8 cellular contexts compared by ENCODE assay signal in the genomic region with DNA sequence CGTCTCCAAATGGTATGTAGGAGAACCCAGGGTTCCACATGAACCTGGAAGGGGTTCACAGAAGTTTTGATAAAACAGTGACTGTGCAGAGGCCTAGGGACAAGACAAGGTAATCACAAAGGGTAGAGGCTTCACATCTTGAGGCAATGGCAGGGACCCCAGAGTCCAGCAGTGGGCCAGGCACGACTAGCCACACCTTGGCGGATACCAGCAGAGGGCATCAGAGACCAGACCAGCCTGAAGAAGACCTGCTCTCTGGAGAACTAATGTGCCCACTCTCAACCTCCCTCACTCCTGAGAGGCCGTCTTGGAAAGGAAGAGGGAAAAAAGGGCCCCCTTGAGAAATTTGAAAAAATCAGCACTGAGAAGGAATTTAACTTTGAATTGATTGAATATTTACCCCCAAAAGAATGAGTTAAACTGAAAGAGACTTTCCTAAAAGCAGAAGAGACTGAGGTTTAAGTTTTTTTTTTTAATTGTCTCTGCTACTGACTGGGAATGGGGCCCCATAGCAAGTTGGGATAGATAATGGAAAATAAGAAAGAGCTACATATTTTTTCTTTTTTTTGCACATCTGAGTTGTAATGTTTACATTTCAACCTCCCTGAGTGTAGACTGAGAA.
DNase-seq lines count a peak whose midpoint lies in the region; ATAC-seq and TF ChIP-seq lines count a peak whose summit lies in the region.

No MANE protein-coding gene starts in this region.

- H3K9me3 Mint-ChIP-seq in activated T-helper 1 cell treated with anti-CD3 and anti-CD28 coated beads, Interleukin-12 subunit alpha, Interleukin-12 subunit beta, Interleukin-2, Interleukin-4 antibody, amounts not matched to agents 30 ng/mL and 10 ng/mL and 1 ng/mL, durations not matched to agents 14 hours and 24 hours and 36 hours: no peaks in the 10 kb centered on the region

- H3K4me3 ChIP-seq in AG04450 (ENCODE audit: low read depth, low read length) (no peak overlapping the region), GM12864 (ENCODE audit: low read depth, low read length) (no peak overlapping the region), body of pancreas (no peak overlapping the region), liver (ENCODE audit: low read depth in 1 of 3, low read length in 3 of 3) (no peak overlapping the region)

- TF ChIP-seq CTCF in AG04450 (IDR thresholded peaks at IDR 0.05; ENCODE audit: low read depth, low read length): peak; percentile 54
- TF ChIP-seq CTCF in GM12864 (IDR thresholded peaks at IDR 0.05; ENCODE audit: low read depth, low read length, missing control alignments): peak; percentile 60
- peak; percentile 61 to 91 (median 84) for TF ChIP-seq CTCF in body of pancreas (IDR thresholded peaks at IDR 0.05)
- peak; percentile 51 for TF ChIP-seq CTCF in liver (IDR thresholded peaks at IDR 0.05; ENCODE audit: low read depth, low read length, missing input control)

- WGBS in body of pancreas, 2 donors: 32 to 39% methylated on average over 4 of the region's 4 CpGs
- 65% methylated on average over 4 of the region's 4 CpGs for WGBS in liver

- no peaks in the 10 kb centered on the region for H3K36me3 ChIP-seq in body of pancreas (replicated peaks in 1 of 2; ENCODE audit: insufficient read depth in 1 of 2, low read depth in 2 of 2)
- H3K36me3 ChIP-seq in liver (ENCODE audit: control insufficient read depth in 4 of 4, insufficient read depth in 3 of 4, low read depth in 1 of 4, low read length in 3 of 4): no peaks in the 10 kb centered on the region

- no peaks in the 10 kb centered on the region for H3K36me3 Mint-ChIP-seq in activated T-helper 1 cell treated with anti-CD3 and anti-CD28 coated beads, Interleukin-12 subunit alpha, Interleukin-12 subunit beta, Interleukin-2, Interleukin-4 antibody, amounts not matched to agents 30 ng/mL and 10 ng/mL and 1 ng/mL, durations not matched to agents 14 hours and 24 hours and 36 hours (ENCODE audit: low read depth)

- DNase-seq in AG04450 (ENCODE audit: low read depth, low spot score): no peak
- DNase-seq in GM12864 (ENCODE audit: low read depth): no peak
- DNase-seq in NCI-H1092 (lab: John Stamatoyannopoulos, UW): peak; percentile 65
- DNase-seq in body of pancreas: peak; percentile 77 to 83 (median 78)
- no peak for DNase-seq in sciatic nerve (ENCODE audit: low spot score)
- no peak for DNase-seq in activated T-helper 1 cell treated with anti-CD3 and anti-CD28 coated beads, Interleukin-12 subunit alpha, Interleukin-12 subunit beta, Interleukin-2, Interleukin-4 antibody, amounts not matched to agents 30 ng/mL and 10 ng/mL and 1 ng/mL, durations not matched to agents 14 hours and 24 hours and 36 hours (ENCODE audit: low spot score)

- TF ChIP-seq POLR2A in body of pancreas (IDR thresholded peaks at IDR 0.05) (no peak), GM18505 (IDR thresholded peaks at IDR 0.05; ENCODE audit: borderline replicate concordance, extremely low read depth, insufficient read depth, insufficient read length) (no peak)

- no peak overlapping the region for H3K9ac ChIP-seq in liver (ENCODE audit: low read depth in 1 of 2, low read length in 2 of 2)

- H3K4me1 ChIP-seq in body of pancreas (peaks cover 37% of the 10 kb centered on the region), liver (ENCODE audit: control insufficient read depth in 4 of 4, insufficient read depth in 4 of 4, low read length in 3 of 4) (peaks cover under 1 to 8% (median 2%) of the 10 kb centered on the region in 4 donors)

- CTCF ChIA-PET in AG04450 (lab: Charles Lee): interaction anchor here (0.7 to 1.7 kb wide), 7 partner anchors 9 to 941 kb away, joined by 3 to 5 read pairs (median 4); no protein-coding TSS in a partner anchor

- no peaks in the 10 kb centered on the region for H3K27me3 ChIP-seq in AG04450 (ENCODE audit: control insufficient read depth, insufficient read depth, low read length)
- H3K27me3 ChIP-seq in body of pancreas: no peaks in the 10 kb centered on the region
- no peaks in the 10 kb centered on the region for H3K27me3 ChIP-seq in liver (ENCODE audit: control insufficient read depth in 4 of 4, insufficient read depth in 4 of 4, low read length in 3 of 4)

- TF ChIP-seq RAD21 in liver (IDR thresholded peaks at IDR 0.05): peak; percentile 77 to 87

- no peak overlapping the region for H3K27ac Mint-ChIP-seq in activated T-helper 1 cell treated with anti-CD3 and anti-CD28 coated beads, Interleukin-12 subunit alpha, Interleukin-12 subunit beta, Interleukin-2, Interleukin-4 antibody, amounts not matched to agents 30 ng/mL and 10 ng/mL and 1 ng/mL, durations not matched to agents 14 hours and 24 hours and 36 hours

- POLR2A ChIA-PET in AG04450 (lab: Yijun Ruan, JAX): no interaction called here

- ATAC-seq in body of pancreas (peak; percentile 86), GM18505 (IDR thresholded peaks at IDR 0.05; ENCODE audit: unreplicated experiment) (no peak), sciatic nerve (no peak)

- peaks cover 6% of the 10 kb centered on the region for H3K27me3 Mint-ChIP-seq in activated T-helper 1 cell treated with anti-CD3 and anti-CD28 coated beads, Interleukin-12 subunit alpha, Interleukin-12 subunit beta, Interleukin-2, Interleukin-4 antibody, amounts not matched to agents 30 ng/mL and 10 ng/mL and 1 ng/mL, durations not matched to agents 14 hours and 24 hours and 36 hours (ENCODE audit: insufficient read depth)

- H3K9me3 ChIP-seq in AG04450 (ENCODE audit: control insufficient read depth, insufficient read depth, low read length) (no peaks in the 10 kb centered on the region), body of pancreas (no peaks in the 10 kb centered on the region), liver (ENCODE audit: control insufficient read depth in 4 of 4, low read length in 3 of 4) (no peaks in the 10 kb centered on the region)

- H3K4me1 Mint-ChIP-seq in activated T-helper 1 cell treated with anti-CD3 and anti-CD28 coated beads, Interleukin-12 subunit alpha, Interleukin-12 subunit beta, Interleukin-2, Interleukin-4 antibody, amounts not matched to agents 30 ng/mL and 10 ng/mL and 1 ng/mL, durations not matched to agents 14 hours and 24 hours and 36 hours (ENCODE audit: low read depth): no peaks in the 10 kb centered on the region

- H3K27ac ChIP-seq in AG04450 (ENCODE audit: low read depth, low read length) (no peak overlapping the region), body of pancreas (no peak overlapping the region), liver (ENCODE audit: low read depth in 1 of 2, low read length in 2 of 2) (no peak overlapping the region)

- intact Hi-C loops in body of pancreas (cut with DNase I) (loop anchor here (10.0 kb wide), 1 partner anchor 239 kb away; a partner anchor contains a TSS), sciatic nerve (cut with DNase I) (no loop called here)
- intact Hi-C loops in activated T-helper 1 cell treated with anti-CD3 and anti-CD28 coated beads, Interleukin-12 subunit alpha, Interleukin-12 subunit beta, Interleukin-2, Interleukin-4 antibody, amounts not matched to agents 30 ng/mL and 10 ng/mL and 1 ng/mL, durations not matched to agents 14 hours and 24 hours and 36 hours (cut with micrococcal nuclease): no loop called here

- no peak overlapping the region for H3K4me3 Mint-ChIP-seq in activated T-helper 1 cell treated with anti-CD3 and anti-CD28 coated beads, Interleukin-12 subunit alpha, Interleukin-12 subunit beta, Interleukin-2, Interleukin-4 antibody, amounts not matched to agents 30 ng/mL and 10 ng/mL and 1 ng/mL, durations not matched to agents 14 hours and 24 hours and 36 hours

TF ChIP-seq in liver, 16 proteins besides CTCF, POLR2A, EP300 and RAD21 (continues in another document):
- TF ChIP-seq, protein P1, sequence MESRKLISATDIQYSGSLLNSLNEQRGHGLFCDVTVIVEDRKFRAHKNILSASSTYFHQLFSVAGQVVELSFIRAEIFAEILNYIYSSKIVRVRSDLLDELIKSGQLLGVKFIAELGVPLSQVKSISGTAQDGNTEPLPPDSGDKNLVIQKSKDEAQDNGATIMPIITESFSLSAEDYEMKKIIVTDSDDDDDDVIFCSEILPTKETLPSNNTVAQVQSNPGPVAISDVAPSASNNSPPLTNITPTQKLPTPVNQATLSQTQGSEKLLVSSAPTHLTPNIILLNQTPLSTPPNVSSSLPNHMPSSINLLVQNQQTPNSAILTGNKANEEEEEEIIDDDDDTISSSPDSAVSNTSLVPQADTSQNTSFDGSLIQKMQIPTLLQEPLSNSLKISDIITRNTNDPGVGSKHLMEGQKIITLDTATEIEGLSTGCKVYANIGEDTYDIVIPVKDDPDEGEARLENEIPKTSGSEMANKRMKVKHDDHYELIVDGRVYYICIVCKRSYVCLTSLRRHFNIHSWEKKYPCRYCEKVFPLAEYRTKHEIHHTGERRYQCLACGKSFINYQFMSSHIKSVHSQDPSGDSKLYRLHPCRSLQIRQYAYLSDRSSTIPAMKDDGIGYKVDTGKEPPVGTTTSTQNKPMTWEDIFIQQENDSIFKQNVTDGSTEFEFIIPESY (IDR thresholded peaks at IDR 0.05): no peak
- no peak for TF ChIP-seq JUND (IDR thresholded peaks at IDR 0.05)
- no peak for TF ChIP-seq FOXA2 (IDR thresholded peaks at IDR 0.05)
- no peak for TF ChIP-seq TAF1 (conservative IDR thresholded peaks at IDR 0.05)
- TF ChIP-seq, protein P2, sequence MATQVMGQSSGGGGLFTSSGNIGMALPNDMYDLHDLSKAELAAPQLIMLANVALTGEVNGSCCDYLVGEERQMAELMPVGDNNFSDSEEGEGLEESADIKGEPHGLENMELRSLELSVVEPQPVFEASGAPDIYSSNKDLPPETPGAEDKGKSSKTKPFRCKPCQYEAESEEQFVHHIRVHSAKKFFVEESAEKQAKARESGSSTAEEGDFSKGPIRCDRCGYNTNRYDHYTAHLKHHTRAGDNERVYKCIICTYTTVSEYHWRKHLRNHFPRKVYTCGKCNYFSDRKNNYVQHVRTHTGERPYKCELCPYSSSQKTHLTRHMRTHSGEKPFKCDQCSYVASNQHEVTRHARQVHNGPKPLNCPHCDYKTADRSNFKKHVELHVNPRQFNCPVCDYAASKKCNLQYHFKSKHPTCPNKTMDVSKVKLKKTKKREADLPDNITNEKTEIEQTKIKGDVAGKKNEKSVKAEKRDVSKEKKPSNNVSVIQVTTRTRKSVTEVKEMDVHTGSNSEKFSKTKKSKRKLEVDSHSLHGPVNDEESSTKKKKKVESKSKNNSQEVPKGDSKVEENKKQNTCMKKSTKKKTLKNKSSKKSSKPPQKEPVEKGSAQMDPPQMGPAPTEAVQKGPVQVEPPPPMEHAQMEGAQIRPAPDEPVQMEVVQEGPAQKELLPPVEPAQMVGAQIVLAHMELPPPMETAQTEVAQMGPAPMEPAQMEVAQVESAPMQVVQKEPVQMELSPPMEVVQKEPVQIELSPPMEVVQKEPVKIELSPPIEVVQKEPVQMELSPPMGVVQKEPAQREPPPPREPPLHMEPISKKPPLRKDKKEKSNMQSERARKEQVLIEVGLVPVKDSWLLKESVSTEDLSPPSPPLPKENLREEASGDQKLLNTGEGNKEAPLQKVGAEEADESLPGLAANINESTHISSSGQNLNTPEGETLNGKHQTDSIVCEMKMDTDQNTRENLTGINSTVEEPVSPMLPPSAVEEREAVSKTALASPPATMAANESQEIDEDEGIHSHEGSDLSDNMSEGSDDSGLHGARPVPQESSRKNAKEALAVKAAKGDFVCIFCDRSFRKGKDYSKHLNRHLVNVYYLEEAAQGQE (IDR thresholded peaks at IDR 0.05): no peak

Comparison
In these comparisons a context has a peak if more than half of its experiments do, and no peak if none do; other contexts are left out.
1. DNase-seq: peak in NCI-H1092 (single experiment) and body of pancreas (4 of 4); none in AG04450 (single experiment), GM12864 (single experiment), sciatic nerve (single experiment) and activated T-helper 1 cell treated with anti-CD3 and anti-CD28 coated beads, Interleukin-12 subunit alpha, Interleukin-12 subunit beta, Interleukin-2, Interleukin-4 antibody, amounts not matched to agents 30 ng/mL and 10 ng/mL and 1 ng/mL, durations not matched to agents 14 hours and 24 hours and 36 hours (single experiment).
2. Peak in every context shown above with its lines, with median percentiles within 50 percentile points of each other: CTCF ChIP-seq.